In the genomic region with DNA sequence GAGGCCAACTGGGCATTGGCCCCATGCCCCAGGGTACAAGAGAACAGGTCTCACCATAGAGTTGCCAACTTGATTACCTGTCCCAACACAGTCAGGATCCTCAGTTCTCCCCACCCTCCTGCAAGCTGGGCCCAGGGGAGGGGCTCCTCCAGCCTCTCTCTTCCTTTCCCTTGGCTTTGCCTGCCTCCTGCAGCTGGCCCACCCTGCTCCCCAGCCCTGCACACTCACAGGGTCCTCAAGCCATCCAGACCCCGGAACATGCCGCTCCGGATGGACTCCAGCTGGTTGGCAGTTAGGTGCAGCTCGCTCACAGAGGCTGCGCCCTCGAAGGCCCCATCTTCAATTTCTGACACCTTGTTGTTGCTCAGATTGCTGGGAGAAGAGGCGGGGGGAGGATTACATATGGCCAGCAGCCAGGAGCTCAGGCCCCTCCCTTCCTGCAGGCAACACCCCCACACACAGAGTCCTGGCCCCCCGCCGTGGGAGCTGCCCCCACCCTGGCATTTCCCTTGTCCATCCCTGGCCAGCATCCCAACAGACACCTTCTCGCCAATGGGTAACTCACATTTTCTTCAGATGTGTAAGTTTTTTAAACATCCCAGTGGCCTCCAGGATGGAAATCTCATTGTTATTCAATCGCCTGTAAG, we compare ENCODE assay signal across 16 cellular contexts.
A peak's percentile ranks its signal among the peaks of the same experiment; 100 is the strongest.
DNase-seq lines count a peak whose midpoint lies in the region; TF ChIP-seq lines count a peak whose summit lies in the region.
"Had no signal": no experiment of that assay in that cellular context is flagged by ENCODE, and none has a peak within 500 bp of the region (broad histone marks: within the 10 kb centered on the region; RNA-seq: fewer than 3 reads in every experiment).

No MANE protein-coding gene starts in this region.

- no peaks in the 10 kb centered on the region for H3K36me3 Mint-ChIP-seq in endothelial cell (ENCODE audit: low read depth, unreplicated experiment)
- no peaks in the 10 kb centered on the region for H3K36me3 Mint-ChIP-seq in immature natural killer cell
- H3K36me3 Mint-ChIP-seq: CD4-positive, alpha-beta memory T cell had no signal

- TF ChIP-seq CTCF in endothelial cell (IDR thresholded peaks at IDR 0.05; ENCODE audit: unreplicated experiment): no peak
- no peak for TF ChIP-seq CTCF in osteoblast (IDR thresholded peaks at IDR 0.05; ENCODE audit: extremely low read depth, low read depth, low read length)

- H2AFZ ChIP-seq in osteoblast (ENCODE audit: low read length): no peak overlapping the region

- H3K27ac Mint-ChIP-seq in endothelial cell (ENCODE audit: unreplicated experiment): peak overlapping the region; percentile 30
- no peak overlapping the region for H3K27ac Mint-ChIP-seq in immature natural killer cell

- no peaks in the 10 kb centered on the region for H3K4me1 ChIP-seq in osteoblast (ENCODE audit: insufficient read depth, low read length)
- H3K4me1 ChIP-seq: A549, BE2C had no signal

- H3K27me3 Mint-ChIP-seq in endothelial cell (ENCODE audit: unreplicated experiment): peaks cover 5% of the 10 kb centered on the region
- peaks cover 0 to 4% (median under 1%) of the 10 kb centered on the region in 3 donors for H3K27me3 Mint-ChIP-seq in immature natural killer cell (ENCODE audit: low read depth in 3 of 3)

- H3K27me3 ChIP-seq in H7 (ENCODE audit: control insufficient read depth, insufficient read depth, low read length) (no peaks in the 10 kb centered on the region), osteoblast (ENCODE audit: insufficient read depth, low read length) (peaks cover 8% of the 10 kb centered on the region)
- H3K27me3 ChIP-seq: BE2C had no signal

- H3K79me2 ChIP-seq in osteoblast (ENCODE audit: insufficient read depth, low read length): no peaks in the 10 kb centered on the region

- no peak overlapping the region for H3K27ac ChIP-seq in osteoblast (ENCODE audit: low read depth, low read length)
- H3K27ac ChIP-seq: A549, C4-2B had no signal

- H3K36me3 ChIP-seq in H7 (replicated peaks; ENCODE audit: control insufficient read depth, insufficient read depth, low read length) (no peaks in the 10 kb centered on the region), osteoblast (ENCODE audit: insufficient read depth, low read length) (no peaks in the 10 kb centered on the region)
- H3K36me3 ChIP-seq: BE2C had no signal

- H3K4me1 Mint-ChIP-seq in endothelial cell (ENCODE audit: unreplicated experiment) (no peaks in the 10 kb centered on the region), immature natural killer cell (no peaks in the 10 kb centered on the region)
- H3K4me1 Mint-ChIP-seq: CD4-positive, alpha-beta memory T cell had no signal

- H3K9me3 Mint-ChIP-seq in endothelial cell (ENCODE audit: unreplicated experiment): no peaks in the 10 kb centered on the region
- peaks cover 0 to 2% (median 0%) of the 10 kb centered on the region in 6 donors for H3K9me3 Mint-ChIP-seq in immature natural killer cell

- no peaks in the 10 kb centered on the region for H3K9me3 ChIP-seq in osteoblast (ENCODE audit: low read depth, low read length)
- H3K9me3 ChIP-seq: A549, BE2C had no signal

- H3K4me3 Mint-ChIP-seq in endothelial cell (ENCODE audit: unreplicated experiment): no peak overlapping the region
- H3K4me3 Mint-ChIP-seq in immature natural killer cell: no peak overlapping the region
- H3K4me3 Mint-ChIP-seq: CD4-positive, alpha-beta memory T cell had no signal

- H3K4me2 ChIP-seq in osteoblast (ENCODE audit: insufficient read depth, low read length): no peak overlapping the region
- H3K4me2 ChIP-seq: A549 had no signal

- H3K4me3 ChIP-seq in H7 (ENCODE audit: insufficient read depth, low read depth, low read length) (no peak overlapping the region), osteoblast (ENCODE audit: insufficient read depth, low read length) (no peak overlapping the region)
- H3K4me3 ChIP-seq: A549 had no signal

- peak; percentile 24 for DNase-seq in COR-L47 (lab: John Stamatoyannopoulos, UW)
- peak; percentile 46 for DNase-seq in H7
- no peak for DNase-seq in endothelial cell (ENCODE audit: low spot score)
- DNase-seq in osteoblast (ENCODE audit: insufficient read length, low spot score, missing footprints): peak; percentile 9
- DNase-seq in immature natural killer cell: no peak
- no peak for DNase-seq in 8988T
- DNase-seq in NCI-H187 (lab: John Stamatoyannopoulos, UW): no peak
- DNase-seq: BE2C; CD4-positive, alpha-beta memory T cell; DMS153; DMS79 treated with DMSO at 0.1 percent for 48 hours; EL; GOT3; HCEC 1CT had no signal

- no peaks in the 10 kb centered on the region for H4K20me1 ChIP-seq in osteoblast (ENCODE audit: insufficient read depth, low read length)

Comparison
In these comparisons a context has a peak if more than half of its experiments do, and no peak if none do; other contexts are left out.
1. DNase-seq: peak in COR-L47 (single experiment), H7 (single experiment) and osteoblast (single experiment); none in endothelial cell (single experiment), immature natural killer cell (0 of 3), 8988T (single experiment) and NCI-H187 (0 of 2).